9 cellular contexts compared by ENCODE assay signal in genomic region chr6:147726342-147726741, GRCh38.
"Had no signal": no experiment of that assay in that cellular context is flagged by ENCODE, and none has a peak within 500 bp of the region (broad histone marks: within the 10 kb centered on the region; RNA-seq: fewer than 3 reads in every experiment).

No MANE protein-coding gene starts in this region.

- H3K27ac ChIP-seq: GM23248 had no signal

- FAIRE-seq: HTR-8/SVneo had no signal

- H3K36me3 ChIP-seq: HAP-1 had no signal

- DNase-seq: GM23248, GOT3, H7, HFFc6, IMR-90, KBM-7 had no signal

- ATAC-seq: HCT116 had no signal

- H2AFZ ChIP-seq: GM23248 had no signal

- H3K9me3 ChIP-seq: HAP-1 had no signal

- H3K4me3 ChIP-seq: GM23248, HAP-1 had no signal

- H3K4me1 ChIP-seq: HAP-1 had no signal

- H3K9ac ChIP-seq: GM23248 had no signal
